In genomic region chr11:121344824-121345223, GRCh38 we compare ENCODE assay signal across 26 cellular contexts.
"Had no signal": no experiment of that assay in that cellular context is flagged by ENCODE, and none has a peak within 500 bp of the region (broad histone marks: within the 10 kb centered on the region; RNA-seq: fewer than 3 reads in every experiment).

No MANE protein-coding gene starts in this region.

- H3K4me1 ChIP-seq: parathyroid adenoma, psoas muscle, tibial artery, upper lobe of right lung had no signal

- H3K9me3 Mint-ChIP-seq: activated B cell treated with CpG ODN at 0.5 μM for 24 hours; activated CD8-positive, alpha-beta T cell treated with anti-CD3 and anti-CD28 coated beads for 36 hours; activated T-cell treated with anti-CD3 and anti-CD28 coated beads, Interleukin-2, amount 50 U/mL, for 4 hours; activated T-helper 17 cell treated with anti-CD3 and anti-CD28 coated beads, Interleukin-2, amount 50 U/mL, for 72 hours; immature natural killer cell; memory B cell; natural killer cell; neural progenitor cell had no signal

- H3K27ac ChIP-seq: neural progenitor cell, parathyroid adenoma, psoas muscle, spleen, suprapubic skin, tibial artery, upper lobe of right lung had no signal

- H3K27ac Mint-ChIP-seq: activated B cell treated with CpG ODN at 0.5 μM for 24 hours; activated CD8-positive, alpha-beta T cell treated with anti-CD3 and anti-CD28 coated beads for 36 hours; activated T-helper 17 cell treated with anti-CD3 and anti-CD28 coated beads, Interleukin-2, amount 50 U/mL, for 72 hours; immature natural killer cell; memory B cell; natural killer cell; neural progenitor cell had no signal

- H3K36me3 Mint-ChIP-seq: immature natural killer cell, memory B cell, natural killer cell, neural progenitor cell had no signal

- H3K27me3 Mint-ChIP-seq: activated CD8-positive, alpha-beta T cell treated with anti-CD3 and anti-CD28 coated beads for 36 hours; activated T-helper 17 cell treated with anti-CD3 and anti-CD28 coated beads, Interleukin-2, amount 50 U/mL, for 72 hours had no signal

- DNase-seq: activated B cell treated with CpG ODN at 0.5 μM for 24 hours; activated CD4-positive, alpha-beta T cell treated with anti-CD3 and anti-CD28 coated beads, Interleukin-2, amount 50 U/mL, for 1 hour; activated CD8-positive, alpha-beta T cell treated with anti-CD3 and anti-CD28 coated beads for 36 hours; activated gamma-delta T cell treated with Interleukin-2 at 50 U/mL for 16 hours; activated naive CD4-positive, alpha-beta T cell treated with anti-CD3 and anti-CD28 coated beads, Interleukin-2, amount 50 U/mL, for 16 hours; activated T-cell treated with anti-CD3 and anti-CD28 coated beads, Interleukin-2, amount 50 U/mL, for 4 hours; amniotic stem cell; central memory CD4-positive, alpha-beta T cell; foreskin fibroblast; head of caudate nucleus; hippocampal formation; immature natural killer cell; kidney; natural killer cell; occipital lobe; psoas muscle; spleen; stimulated activated naive CD4-positive, alpha-beta T cell; tibial artery; upper lobe of right lung had no signal

- H3K9me3 ChIP-seq: psoas muscle, spleen, suprapubic skin, tibial artery, upper lobe of right lung had no signal

- H3K4me3 Mint-ChIP-seq: activated B cell treated with CpG ODN at 0.5 μM for 24 hours; activated CD8-positive, alpha-beta T cell treated with anti-CD3 and anti-CD28 coated beads for 36 hours; activated T-cell treated with anti-CD3 and anti-CD28 coated beads, Interleukin-2, amount 50 U/mL, for 4 hours; activated T-helper 17 cell treated with anti-CD3 and anti-CD28 coated beads, Interleukin-2, amount 50 U/mL, for 72 hours; immature natural killer cell; memory B cell; natural killer cell; neural progenitor cell had no signal

- H3K36me3 ChIP-seq: neural progenitor cell, spleen, suprapubic skin, tibial artery, upper lobe of right lung had no signal

- H3K27me3 ChIP-seq: neural progenitor cell, spleen, suprapubic skin, tibial artery had no signal

- H3K4me3 ChIP-seq: neural progenitor cell, psoas muscle, spleen, suprapubic skin, tibial artery, upper lobe of right lung had no signal

- ATAC-seq: activated CD8-positive, alpha-beta T cell treated with anti-CD3 and anti-CD28 coated beads for 36 hours; activated T-cell treated with anti-CD3 and anti-CD28 coated beads, Interleukin-2, amount 50 U/mL, for 4 hours; activated T-helper 17 cell treated with anti-CD3 and anti-CD28 coated beads, Interleukin-2, amount 50 U/mL, for 72 hours; esophagus mucosa; natural killer cell; psoas muscle; upper lobe of right lung had no signal

- H3K4me1 Mint-ChIP-seq: natural killer cell had no signal
